12 cellular contexts compared by ENCODE assay signal in genomic region chr21:45990049-45990711, GRCh38. TPM values are rescaled to one million over a fixed set of nuclear protein-coding genes. Genes with fewer than 3 reads are reported as not detected.
DNase-seq lines count a peak whose midpoint lies in the region; ATAC-seq and TF ChIP-seq lines count a peak whose summit lies in the region.
"Had no signal": no experiment of that assay in that cellular context is flagged by ENCODE, and none has a peak within 500 bp of the region (broad histone marks: within the 10 kb centered on the region; RNA-seq: fewer than 3 reads in every experiment).

No MANE protein-coding gene starts in this region.

- 87 to 90% methylated on average over 27 to 30 of the region's 30 CpGs for WGBS in heart right ventricle, 2 donors
- 87 to 96% (median 91%) methylated on average over 22 to 30 of the region's 30 CpGs for WGBS in adrenal gland, 4 donors

- DNase-seq in heart right ventricle (peak; percentile 3 to 14), Right ventricle myocardium inferior (ENCODE audit: missing footprints) (no peak), adrenal gland (peak in 6 of 7 donors; percentile 2 to 17 (median 14)), mucosa of descending colon (peak in 2 of 3 donors; percentile 16 to 29), vagina (ENCODE audit: extremely low spot score in 2 of 2) (no peak), GM20000 (ENCODE audit: low spot score) (no peak)
- DNase-seq in activated CD4-positive, alpha-beta memory T cell treated with anti-CD3 and anti-CD28 coated beads, Interleukin-2, amount 10 ng/mL, durations not matched to agents 7 days and 5 days = no peak
- DNase-seq: erythroblast; midbrain; NCI-H1092 treated with DMSO at 0.1 percent for 48 hours; stimulated activated naive B cell treated with anti-CD40 and anti-IgM and Interleukin-4, amounts not matched to agents 10 μg/mL and 1 μg/mL and 100 μg/mL, for 72 hours had no signal

- peaks cover 0 to 46% (median 8%) of the 10 kb centered on the region in 9 donors for H3K4me1 ChIP-seq in heart right ventricle
- H3K4me1 ChIP-seq in adrenal gland (replicated peaks in 1 of 2) = no peaks in the 10 kb centered on the region
- H3K4me1 ChIP-seq in mucosa of descending colon (ENCODE audit: low read depth) = no peaks in the 10 kb centered on the region
- H3K4me1 ChIP-seq in vagina = peaks cover 14% of the 10 kb centered on the region

- H3K4me3 ChIP-seq in heart right ventricle (no peak overlapping the region), adrenal gland (no peak overlapping the region), mucosa of descending colon (no peak overlapping the region), vagina (no peak overlapping the region)

- POLR2A ChIA-PET in activated CD4-positive, alpha-beta memory T cell treated with anti-CD3 and anti-CD28 coated beads, Interleukin-2, amount 10 ng/mL, durations not matched to agents 7 days and 5 days (lab: Charles Lee) = no interaction called here

- intact Hi-C loops in heart right ventricle (cut with DNase I) (loop anchor here in 1 of 10 donors (10.0 kb wide), 1 partner anchor 125 kb away; no protein-coding TSS in a partner anchor), Right ventricle myocardium inferior (cut with DNase I) (no loop called here), adrenal gland (cut with DNase I) (no loop called here), mucosa of descending colon (cut with DNase I, micrococcal nuclease) (no loop called here), vagina (cut with DNase I) (no loop called here)

- TF ChIP-seq CTCF in heart right ventricle (IDR thresholded peaks at IDR 0.05) (no peak), adrenal gland (IDR thresholded peaks at IDR 0.05) (no peak), mucosa of descending colon (IDR thresholded peaks at IDR 0.05) (no peak), vagina (IDR thresholded peaks at IDR 0.05) (no peak), GM20000 (IDR thresholded peaks at IDR 0.05; ENCODE audit: extremely low read depth, missing control alignments) (no peak)

- TF ChIP-seq POLR2A in adrenal gland (IDR thresholded peaks at IDR 0.05) = no peak
- TF ChIP-seq POLR2A in vagina (IDR thresholded peaks at IDR 0.05) = no peak

- no peaks in the 10 kb centered on the region for H3K36me3 Mint-ChIP-seq in activated CD4-positive, alpha-beta memory T cell treated with anti-CD3 and anti-CD28 coated beads, Interleukin-2, amount 10 ng/mL, durations not matched to agents 7 days and 5 days (ENCODE audit: low read depth)
- H3K36me3 Mint-ChIP-seq: stimulated activated naive B cell treated with anti-CD40 and anti-IgM and Interleukin-4, amounts not matched to agents 10 μg/mL and 1 μg/mL and 100 μg/mL, for 72 hours had no signal

- no peaks in the 10 kb centered on the region for H3K4me1 Mint-ChIP-seq in activated CD4-positive, alpha-beta memory T cell treated with anti-CD3 and anti-CD28 coated beads, Interleukin-2, amount 10 ng/mL, durations not matched to agents 7 days and 5 days
- H3K4me1 Mint-ChIP-seq: B cell; stimulated activated naive B cell treated with anti-CD40 and anti-IgM and Interleukin-4, amounts not matched to agents 10 μg/mL and 1 μg/mL and 100 μg/mL, for 72 hours had no signal

- ATAC-seq in heart right ventricle (no peak), Right ventricle myocardium inferior (no peak), mucosa of descending colon (no peak)
- ATAC-seq: stimulated activated naive B cell treated with anti-CD40 and anti-IgM and Interleukin-4, amounts not matched to agents 10 μg/mL and 1 μg/mL and 100 μg/mL, for 72 hours had no signal

- no peaks in the 10 kb centered on the region for H3K27me3 ChIP-seq in heart right ventricle
- H3K27me3 ChIP-seq in adrenal gland = no peaks in the 10 kb centered on the region
- H3K27me3 ChIP-seq in vagina = no peaks in the 10 kb centered on the region

- H3K9me3 ChIP-seq in heart right ventricle = no peaks in the 10 kb centered on the region
- H3K9me3 ChIP-seq in adrenal gland (replicated peaks in 1 of 3) = no peaks in the 10 kb centered on the region
- no peaks in the 10 kb centered on the region for H3K9me3 ChIP-seq in mucosa of descending colon
- no peaks in the 10 kb centered on the region for H3K9me3 ChIP-seq in vagina

- H3K27me3 Mint-ChIP-seq in activated CD4-positive, alpha-beta memory T cell treated with anti-CD3 and anti-CD28 coated beads, Interleukin-2, amount 10 ng/mL, durations not matched to agents 7 days and 5 days = no peaks in the 10 kb centered on the region
- H3K27me3 Mint-ChIP-seq: B cell had no signal

- CTCF ChIA-PET in activated CD4-positive, alpha-beta memory T cell treated with anti-CD3 and anti-CD28 coated beads, Interleukin-2, amount 10 ng/mL, durations not matched to agents 7 days and 5 days (lab: Charles Lee) = no interaction called here

- no peak overlapping the region for H3K4me3 Mint-ChIP-seq in activated CD4-positive, alpha-beta memory T cell treated with anti-CD3 and anti-CD28 coated beads, Interleukin-2, amount 10 ng/mL, durations not matched to agents 7 days and 5 days
- H3K4me3 Mint-ChIP-seq: B cell; stimulated activated naive B cell treated with anti-CD40 and anti-IgM and Interleukin-4, amounts not matched to agents 10 μg/mL and 1 μg/mL and 100 μg/mL, for 72 hours had no signal

- H3K27ac ChIP-seq in heart right ventricle = peak overlapping the region in 2 of 10 donors; percentile 14 to 27
- no peak overlapping the region for H3K27ac ChIP-seq in adrenal gland
- H3K27ac ChIP-seq in vagina = peak overlapping the region; percentile 15

- H3K9me3 Mint-ChIP-seq in activated CD4-positive, alpha-beta memory T cell treated with anti-CD3 and anti-CD28 coated beads, Interleukin-2, amount 10 ng/mL, durations not matched to agents 7 days and 5 days = no peaks in the 10 kb centered on the region
- H3K9me3 Mint-ChIP-seq: stimulated activated naive B cell treated with anti-CD40 and anti-IgM and Interleukin-4, amounts not matched to agents 10 μg/mL and 1 μg/mL and 100 μg/mL, for 72 hours had no signal

- H3K36me3 ChIP-seq in heart right ventricle (peaks cover 0 to 91% (median 54%) of the 10 kb centered on the region in 9 donors), adrenal gland (replicated peaks in 1 of 2) (peaks cover 0 to 54% of the 10 kb centered on the region in 2 donors), mucosa of descending colon (ENCODE audit: low read depth) (no peaks in the 10 kb centered on the region), vagina (peaks cover 0 to 47% of the 10 kb centered on the region in 2 donors)

- no peak overlapping the region for H3K27ac Mint-ChIP-seq in activated CD4-positive, alpha-beta memory T cell treated with anti-CD3 and anti-CD28 coated beads, Interleukin-2, amount 10 ng/mL, durations not matched to agents 7 days and 5 days
- H3K27ac Mint-ChIP-seq: B cell; stimulated activated naive B cell treated with anti-CD40 and anti-IgM and Interleukin-4, amounts not matched to agents 10 μg/mL and 1 μg/mL and 100 μg/mL, for 72 hours had no signal

RNA-seq across cellular contexts. Expression of gene COL6A1, which starts 8.6 kb away (rescaled TPM):
- total RNA-seq in heart right ventricle = 100 to 1,000 TPM in 5 of 10 donors, 10 to 100 TPM in 5; 71.9 to 260 (median 100) TPM
- polyA plus RNA-seq in heart right ventricle = 100 to 1,000 TPM; 209 to 388 TPM
- 228 TPM for total RNA-seq in Right ventricle myocardium inferior
- 100 to 1,000 TPM in 7 of 8 donors, 10 to 100 TPM in 1; 70.4 to 362 (median 151) TPM for total RNA-seq in adrenal gland
- 100 to 1,000 TPM in 2 of 3 donors, 10 to 100 TPM in 1; 22.3 to 490 (median 341) TPM for polyA plus RNA-seq in adrenal gland
- 100 to 1,000 TPM in 2 of 3 donors, 10 to 100 TPM in 1; 45.0 to 663 (median 114) TPM for total RNA-seq in mucosa of descending colon
- 520 TPM for total RNA-seq in vagina
- total RNA-seq in activated CD4-positive, alpha-beta memory T cell treated with anti-CD3 and anti-CD28 coated beads, Interleukin-2, amount 10 ng/mL, durations not matched to agents 7 days and 5 days = under 1 TPM; 0.08 to 0.33 TPM

Comparison
In these comparisons a context has a peak if more than half of its experiments do, and no peak if none do; other contexts are left out.
1. DNase-seq: peak in heart right ventricle (2 of 2), adrenal gland (6 of 7) and mucosa of descending colon (2 of 3); none in Right ventricle myocardium inferior (single experiment), vagina (0 of 2), GM20000 (single experiment) and activated CD4-positive, alpha-beta memory T cell treated with anti-CD3 and anti-CD28 coated beads, Interleukin-2, amount 10 ng/mL, durations not matched to agents 7 days and 5 days (single experiment).
2. RNA of gene COL6A1, which starts 8.6 kb away (total RNA-seq): 520 TPM in vagina (single experiment), 228 TPM in Right ventricle myocardium inferior (single experiment), 70.4 to 362 TPM in adrenal gland, 45.0 to 663 TPM in mucosa of descending colon and 71.9 to 260 TPM in heart right ventricle; 0.08 to 0.33 TPM in activated CD4-positive, alpha-beta memory T cell treated with anti-CD3 and anti-CD28 coated beads, Interleukin-2, amount 10 ng/mL, durations not matched to agents 7 days and 5 days; every median in the first group is over 10 times any median in the second.